In genomic region chr2:61853848-61854434, GRCh38 we compare ENCODE assay signal across 1 cellular context.
TF ChIP-seq lines count a peak whose summit lies in the region.

Gene FAM161A (minus strand): TSS chr2:61854060. CDS start chr2:61854041, 19 bp downstream.

TF ChIP-seq in HepG2, 621 proteins besides CTCF, POLR2A, EP300 and RAD21 (continued from another document and continues in another):
- TF ChIP-seq, protein P1, sequence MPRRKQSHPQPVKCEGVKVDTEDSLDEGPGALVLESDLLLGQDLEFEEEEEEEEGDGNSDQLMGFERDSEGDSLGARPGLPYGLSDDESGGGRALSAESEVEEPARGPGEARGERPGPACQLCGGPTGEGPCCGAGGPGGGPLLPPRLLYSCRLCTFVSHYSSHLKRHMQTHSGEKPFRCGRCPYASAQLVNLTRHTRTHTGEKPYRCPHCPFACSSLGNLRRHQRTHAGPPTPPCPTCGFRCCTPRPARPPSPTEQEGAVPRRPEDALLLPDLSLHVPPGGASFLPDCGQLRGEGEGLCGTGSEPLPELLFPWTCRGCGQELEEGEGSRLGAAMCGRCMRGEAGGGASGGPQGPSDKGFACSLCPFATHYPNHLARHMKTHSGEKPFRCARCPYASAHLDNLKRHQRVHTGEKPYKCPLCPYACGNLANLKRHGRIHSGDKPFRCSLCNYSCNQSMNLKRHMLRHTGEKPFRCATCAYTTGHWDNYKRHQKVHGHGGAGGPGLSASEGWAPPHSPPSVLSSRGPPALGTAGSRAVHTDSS (CRISPR knock-in tag; conservative IDR thresholded peaks at IDR 0.05) = no peak
- TF ChIP-seq ZNF704 (CRISPR knock-in tag; IDR thresholded peaks at IDR 0.05; ENCODE audit: borderline replicate concordance) (0 out of 2 replicates have a peak, but pooled peaks have one; percentile 73), AGO2 (optimal IDR thresholded peaks at IDR 0.05; ENCODE audit: low read depth, low read length) (peak; percentile 50), ZNF253 (CRISPR knock-in tag; IDR thresholded peaks at IDR 0.05; ENCODE audit: borderline replicate concordance) (no peak), PRPF4 (IDR thresholded peaks at IDR 0.05; ENCODE audit: low read depth, low read length, poor library complexity, severe bottlenecking) (no peak), FOXK1 (CRISPR knock-in tag; IDR thresholded peaks at IDR 0.05; ENCODE audit: borderline replicate concordance, low read depth) (peak; percentile 40; the same call in 1 of the 2 replicates), USF2 (IDR thresholded peaks at IDR 0.05; ENCODE audit: low read depth, low read length) (no peak), USF2 (CRISPR knock-in tag; IDR thresholded peaks at IDR 0.05; ENCODE audit: borderline replicate concordance) (no peak; the same call in 1 of the 2 replicates), BRCA1 (CRISPR knock-in tag; IDR thresholded peaks at IDR 0.05) (no peak; the same call in 1 of the 2 replicates), AGO1 (IDR thresholded peaks at IDR 0.05; ENCODE audit: low read depth, low read length, poor library complexity, severe bottlenecking) (peak; percentile 50), RXRB (CRISPR knock-in tag; IDR thresholded peaks at IDR 0.05; ENCODE audit: borderline replicate concordance) (no peak; the same call in 1 of the 2 replicates), KLF13 (CRISPR knock-in tag; IDR thresholded peaks at IDR 0.05) (no peak), SMARCE1 (IDR thresholded peaks at IDR 0.05; ENCODE audit: borderline replicate concordance) (no peak), ZSCAN25 (CRISPR knock-in tag; IDR thresholded peaks at IDR 0.05) (peak; percentile 54; the same call in 1 of the 2 replicates), RNF219 (CRISPR knock-in tag; IDR thresholded peaks at IDR 0.05) (no peak), ZNF343 (CRISPR knock-in tag; IDR thresholded peaks at IDR 0.05) (no peak), ZNF24 (IDR thresholded peaks at IDR 0.05) (no peak), RBM39 (IDR thresholded peaks at IDR 0.05; ENCODE audit: low read depth, low read length, poor library complexity, severe bottlenecking) (peak; percentile 81), MED1 (CRISPR knock-in tag; IDR thresholded peaks at IDR 0.05) (peak; percentile 32), KLF15 (CRISPR knock-in tag; IDR thresholded peaks at IDR 0.05; ENCODE audit: borderline replicate concordance) (no peak; the same call in 1 of the 2 replicates), ZNF282 (IDR thresholded peaks at IDR 0.05; ENCODE audit: partially characterized antibody) (no peak), SP2 (CRISPR knock-in tag; IDR thresholded peaks at IDR 0.05) (no peak), POGZ (CRISPR knock-in tag; IDR thresholded peaks at IDR 0.05) (peak; percentile 54), MLX (CRISPR knock-in tag; IDR thresholded peaks at IDR 0.05) (peak; percentile 10; the same call in 1 of the 2 replicates), IRX3 (CRISPR knock-in tag; IDR thresholded peaks at IDR 0.05; ENCODE audit: borderline replicate concordance, low read depth) (0 out of 2 replicates have a peak, but pooled peaks have one; percentile 76), ZNF335 (CRISPR knock-in tag; IDR thresholded peaks at IDR 0.05) (peak; percentile 96), ARNTL (CRISPR knock-in tag; IDR thresholded peaks at IDR 0.05) (peak; percentile 64), KLF9 (CRISPR knock-in tag; IDR thresholded peaks at IDR 0.05; ENCODE audit: low read depth) (no peak), ZNF292 (CRISPR knock-in tag; IDR thresholded peaks at IDR 0.05; ENCODE audit: borderline replicate concordance, low read depth) (no peak; the same call in 1 of the 2 replicates), BORCS8-MEF2B (CRISPR knock-in tag; IDR thresholded peaks at IDR 0.05) (peak; percentile 68), ZNF337 (CRISPR knock-in tag; IDR thresholded peaks at IDR 0.05; ENCODE audit: borderline replicate concordance, low read depth) (peak; percentile 23; the same call in 1 of the 2 replicates), SETDB1 (CRISPR knock-in tag; IDR thresholded peaks at IDR 0.05; ENCODE audit: borderline replicate concordance) (no peak), RCOR2 (CRISPR knock-in tag; IDR thresholded peaks at IDR 0.05) (no peak), ZNF234 (CRISPR knock-in tag; conservative IDR thresholded peaks at IDR 0.05) (no peak), ZNF180 (CRISPR knock-in tag; IDR thresholded peaks at IDR 0.05; ENCODE audit: borderline replicate concordance, low read depth) (no peak), ZNF564 (CRISPR knock-in tag; IDR thresholded peaks at IDR 0.05) (no peak)
- TF ChIP-seq, protein P2, sequence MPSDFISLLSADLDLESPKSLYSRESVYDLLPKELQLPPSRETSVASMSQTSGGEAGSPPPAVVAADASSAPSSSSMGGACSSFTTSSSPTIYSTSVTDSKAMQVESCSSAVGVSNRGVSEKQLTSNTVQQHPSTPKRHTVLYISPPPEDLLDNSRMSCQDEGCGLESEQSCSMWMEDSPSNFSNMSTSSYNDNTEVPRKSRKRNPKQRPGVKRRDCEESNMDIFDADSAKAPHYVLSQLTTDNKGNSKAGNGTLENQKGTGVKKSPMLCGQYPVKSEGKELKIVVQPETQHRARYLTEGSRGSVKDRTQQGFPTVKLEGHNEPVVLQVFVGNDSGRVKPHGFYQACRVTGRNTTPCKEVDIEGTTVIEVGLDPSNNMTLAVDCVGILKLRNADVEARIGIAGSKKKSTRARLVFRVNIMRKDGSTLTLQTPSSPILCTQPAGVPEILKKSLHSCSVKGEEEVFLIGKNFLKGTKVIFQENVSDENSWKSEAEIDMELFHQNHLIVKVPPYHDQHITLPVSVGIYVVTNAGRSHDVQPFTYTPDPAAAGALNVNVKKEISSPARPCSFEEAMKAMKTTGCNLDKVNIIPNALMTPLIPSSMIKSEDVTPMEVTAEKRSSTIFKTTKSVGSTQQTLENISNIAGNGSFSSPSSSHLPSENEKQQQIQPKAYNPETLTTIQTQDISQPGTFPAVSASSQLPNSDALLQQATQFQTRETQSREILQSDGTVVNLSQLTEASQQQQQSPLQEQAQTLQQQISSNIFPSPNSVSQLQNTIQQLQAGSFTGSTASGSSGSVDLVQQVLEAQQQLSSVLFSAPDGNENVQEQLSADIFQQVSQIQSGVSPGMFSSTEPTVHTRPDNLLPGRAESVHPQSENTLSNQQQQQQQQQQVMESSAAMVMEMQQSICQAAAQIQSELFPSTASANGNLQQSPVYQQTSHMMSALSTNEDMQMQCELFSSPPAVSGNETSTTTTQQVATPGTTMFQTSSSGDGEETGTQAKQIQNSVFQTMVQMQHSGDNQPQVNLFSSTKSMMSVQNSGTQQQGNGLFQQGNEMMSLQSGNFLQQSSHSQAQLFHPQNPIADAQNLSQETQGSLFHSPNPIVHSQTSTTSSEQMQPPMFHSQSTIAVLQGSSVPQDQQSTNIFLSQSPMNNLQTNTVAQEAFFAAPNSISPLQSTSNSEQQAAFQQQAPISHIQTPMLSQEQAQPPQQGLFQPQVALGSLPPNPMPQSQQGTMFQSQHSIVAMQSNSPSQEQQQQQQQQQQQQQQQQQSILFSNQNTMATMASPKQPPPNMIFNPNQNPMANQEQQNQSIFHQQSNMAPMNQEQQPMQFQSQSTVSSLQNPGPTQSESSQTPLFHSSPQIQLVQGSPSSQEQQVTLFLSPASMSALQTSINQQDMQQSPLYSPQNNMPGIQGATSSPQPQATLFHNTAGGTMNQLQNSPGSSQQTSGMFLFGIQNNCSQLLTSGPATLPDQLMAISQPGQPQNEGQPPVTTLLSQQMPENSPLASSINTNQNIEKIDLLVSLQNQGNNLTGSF (CRISPR knock-in tag; IDR thresholded peaks at IDR 0.05) = peak; percentile 35; the same call in 1 of the 2 replicates
- TF ChIP-seq, protein P3, sequence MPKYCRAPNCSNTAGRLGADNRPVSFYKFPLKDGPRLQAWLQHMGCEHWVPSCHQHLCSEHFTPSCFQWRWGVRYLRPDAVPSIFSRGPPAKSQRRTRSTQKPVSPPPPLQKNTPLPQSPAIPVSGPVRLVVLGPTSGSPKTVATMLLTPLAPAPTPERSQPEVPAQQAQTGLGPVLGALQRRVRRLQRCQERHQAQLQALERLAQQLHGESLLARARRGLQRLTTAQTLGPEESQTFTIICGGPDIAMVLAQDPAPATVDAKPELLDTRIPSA (CRISPR knock-in tag; IDR thresholded peaks at IDR 0.05; ENCODE audit: borderline replicate concordance) = 0 out of 2 replicates have a peak, but pooled peaks have one; percentile 5
- TF ChIP-seq, protein P4, sequence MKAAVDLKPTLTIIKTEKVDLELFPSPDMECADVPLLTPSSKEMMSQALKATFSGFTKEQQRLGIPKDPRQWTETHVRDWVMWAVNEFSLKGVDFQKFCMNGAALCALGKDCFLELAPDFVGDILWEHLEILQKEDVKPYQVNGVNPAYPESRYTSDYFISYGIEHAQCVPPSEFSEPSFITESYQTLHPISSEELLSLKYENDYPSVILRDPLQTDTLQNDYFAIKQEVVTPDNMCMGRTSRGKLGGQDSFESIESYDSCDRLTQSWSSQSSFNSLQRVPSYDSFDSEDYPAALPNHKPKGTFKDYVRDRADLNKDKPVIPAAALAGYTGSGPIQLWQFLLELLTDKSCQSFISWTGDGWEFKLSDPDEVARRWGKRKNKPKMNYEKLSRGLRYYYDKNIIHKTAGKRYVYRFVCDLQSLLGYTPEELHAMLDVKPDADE (CRISPR knock-in tag; IDR thresholded peaks at IDR 0.05) = no peak
- TF ChIP-seq, protein P5, sequence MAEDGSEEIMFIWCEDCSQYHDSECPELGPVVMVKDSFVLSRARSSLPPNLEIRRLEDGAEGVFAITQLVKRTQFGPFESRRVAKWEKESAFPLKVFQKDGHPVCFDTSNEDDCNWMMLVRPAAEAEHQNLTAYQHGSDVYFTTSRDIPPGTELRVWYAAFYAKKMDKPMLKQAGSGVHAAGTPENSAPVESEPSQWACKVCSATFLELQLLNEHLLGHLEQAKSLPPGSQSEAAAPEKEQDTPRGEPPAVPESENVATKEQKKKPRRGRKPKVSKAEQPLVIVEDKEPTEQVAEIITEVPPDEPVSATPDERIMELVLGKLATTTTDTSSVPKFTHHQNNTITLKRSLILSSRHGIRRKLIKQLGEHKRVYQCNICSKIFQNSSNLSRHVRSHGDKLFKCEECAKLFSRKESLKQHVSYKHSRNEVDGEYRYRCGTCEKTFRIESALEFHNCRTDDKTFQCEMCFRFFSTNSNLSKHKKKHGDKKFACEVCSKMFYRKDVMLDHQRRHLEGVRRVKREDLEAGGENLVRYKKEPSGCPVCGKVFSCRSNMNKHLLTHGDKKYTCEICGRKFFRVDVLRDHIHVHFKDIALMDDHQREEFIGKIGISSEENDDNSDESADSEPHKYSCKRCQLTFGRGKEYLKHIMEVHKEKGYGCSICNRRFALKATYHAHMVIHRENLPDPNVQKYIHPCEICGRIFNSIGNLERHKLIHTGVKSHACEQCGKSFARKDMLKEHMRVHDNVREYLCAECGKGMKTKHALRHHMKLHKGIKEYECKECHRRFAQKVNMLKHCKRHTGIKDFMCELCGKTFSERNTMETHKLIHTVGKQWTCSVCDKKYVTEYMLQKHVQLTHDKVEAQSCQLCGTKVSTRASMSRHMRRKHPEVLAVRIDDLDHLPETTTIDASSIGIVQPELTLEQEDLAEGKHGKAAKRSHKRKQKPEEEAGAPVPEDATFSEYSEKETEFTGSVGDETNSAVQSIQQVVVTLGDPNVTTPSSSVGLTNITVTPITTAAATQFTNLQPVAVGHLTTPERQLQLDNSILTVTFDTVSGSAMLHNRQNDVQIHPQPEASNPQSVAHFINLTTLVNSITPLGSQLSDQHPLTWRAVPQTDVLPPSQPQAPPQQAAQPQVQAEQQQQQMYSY (CRISPR knock-in tag; IDR thresholded peaks at IDR 0.05) = no peak
- TF ChIP-seq, protein P6, sequence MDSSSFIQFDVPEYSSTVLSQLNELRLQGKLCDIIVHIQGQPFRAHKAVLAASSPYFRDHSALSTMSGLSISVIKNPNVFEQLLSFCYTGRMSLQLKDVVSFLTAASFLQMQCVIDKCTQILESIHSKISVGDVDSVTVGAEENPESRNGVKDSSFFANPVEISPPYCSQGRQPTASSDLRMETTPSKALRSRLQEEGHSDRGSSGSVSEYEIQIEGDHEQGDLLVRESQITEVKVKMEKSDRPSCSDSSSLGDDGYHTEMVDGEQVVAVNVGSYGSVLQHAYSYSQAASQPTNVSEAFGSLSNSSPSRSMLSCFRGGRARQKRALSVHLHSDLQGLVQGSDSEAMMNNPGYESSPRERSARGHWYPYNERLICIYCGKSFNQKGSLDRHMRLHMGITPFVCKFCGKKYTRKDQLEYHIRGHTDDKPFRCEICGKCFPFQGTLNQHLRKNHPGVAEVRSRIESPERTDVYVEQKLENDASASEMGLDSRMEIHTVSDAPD (CRISPR knock-in tag; IDR thresholded peaks at IDR 0.05) = peak; percentile 79; the same call in 1 of the 2 replicates
